12 cellular contexts compared by ENCODE assay signal in the genomic region with DNA sequence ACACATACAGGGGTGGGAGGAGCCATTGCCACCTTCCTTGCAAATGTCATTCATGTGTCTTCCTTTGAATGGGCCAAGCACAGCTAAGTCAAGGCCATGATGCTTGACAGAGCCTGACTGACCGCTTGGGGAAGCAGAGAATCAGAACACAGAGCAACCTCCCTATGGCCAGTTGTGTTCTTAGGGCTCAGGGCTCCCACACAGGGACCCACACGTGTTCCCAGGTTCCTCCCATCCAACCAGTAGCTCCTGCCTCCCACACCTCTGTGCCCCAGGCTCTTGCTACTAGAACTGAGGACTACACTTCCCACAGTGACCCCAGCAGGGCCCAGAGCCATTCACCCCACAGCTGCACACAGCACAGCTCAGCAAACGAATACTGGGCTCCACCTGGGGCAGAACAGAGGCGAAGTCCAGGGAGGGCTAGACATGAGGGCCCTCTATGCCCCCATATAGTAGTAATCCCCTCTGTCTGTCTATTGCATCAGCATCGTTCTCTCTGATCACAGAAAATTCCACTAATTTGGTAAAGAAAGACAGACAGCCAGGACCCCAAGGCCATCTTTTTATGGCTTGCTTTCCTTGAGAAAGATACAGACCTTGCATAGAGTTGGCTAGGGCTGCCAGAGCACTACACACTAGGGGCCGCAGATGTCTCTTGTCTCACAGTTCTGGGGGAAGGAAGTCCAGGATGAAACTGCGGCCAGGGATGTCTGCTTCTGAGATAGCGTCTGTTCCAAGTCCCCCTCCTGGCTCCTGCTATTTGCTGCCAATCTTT. TPM values are rescaled to one million over a fixed set of nuclear protein-coding genes. Genes with fewer than 3 reads are reported as not detected.
"Had no signal": no experiment of that assay in that cellular context is flagged by ENCODE, and none has a peak within 500 bp of the region (broad histone marks: within the 10 kb centered on the region; RNA-seq: fewer than 3 reads in every experiment).

No MANE protein-coding gene starts in this region.

- H3K4me1 Mint-ChIP-seq: activated naive CD4-positive, alpha-beta T cell treated with anti-CD3 and anti-CD28 coated beads, Interleukin-2, amount 10 ng/mL, durations not matched to agents 7 days and 5 days; central memory CD8-positive, alpha-beta T cell; stimulated activated naive CD8-positive, alpha-beta T cell treated with anti-CD3 and anti-CD28 coated beads, Interleukin-15, amount 100 ng/mL, for 72 hours had no signal

- H3K27me3 ChIP-seq: adrenal gland had no signal

- DNase-seq: activated CD8-positive, alpha-beta T cell treated with anti-CD3 and anti-CD28 coated beads for 36 hours; activated naive CD4-positive, alpha-beta T cell treated with anti-CD3 and anti-CD28 coated beads, Interleukin-2, amount 10 ng/mL, durations not matched to agents 7 days and 5 days; cortex of kidney; effector CD8-positive, alpha-beta T cell; naive thymus-derived CD4-positive, alpha-beta T cell; occipital lobe; stimulated activated CD4-positive, alpha-beta T cell treated with anti-CD3 and anti-CD28 coated beads, Interleukin-4, amount 100 ng/mL, for 4 hours; stimulated activated naive CD8-positive, alpha-beta T cell treated with anti-CD3 and anti-CD28 coated beads, Interleukin-15, amount 100 ng/mL, for 72 hours had no signal

- ATAC-seq: activated CD8-positive, alpha-beta T cell treated with anti-CD3 and anti-CD28 coated beads for 36 hours; naive thymus-derived CD4-positive, alpha-beta T cell; stimulated activated naive CD8-positive, alpha-beta T cell treated with anti-CD3 and anti-CD28 coated beads, Interleukin-15, amount 100 ng/mL, for 72 hours had no signal

- H3K4me3 Mint-ChIP-seq: activated CD8-positive, alpha-beta T cell treated with anti-CD3 and anti-CD28 coated beads for 36 hours; activated naive CD4-positive, alpha-beta T cell treated with anti-CD3 and anti-CD28 coated beads, Interleukin-2, amount 10 ng/mL, durations not matched to agents 7 days and 5 days; central memory CD8-positive, alpha-beta T cell; naive thymus-derived CD4-positive, alpha-beta T cell; stimulated activated naive CD8-positive, alpha-beta T cell treated with anti-CD3 and anti-CD28 coated beads, Interleukin-15, amount 100 ng/mL, for 72 hours had no signal

- H3K9me3 ChIP-seq: adrenal gland, thoracic aorta had no signal

- H3K4me3 ChIP-seq: adrenal gland, lung, thoracic aorta had no signal

- H3K9me3 Mint-ChIP-seq: activated CD8-positive, alpha-beta T cell treated with anti-CD3 and anti-CD28 coated beads for 36 hours; activated naive CD4-positive, alpha-beta T cell treated with anti-CD3 and anti-CD28 coated beads, Interleukin-2, amount 10 ng/mL, durations not matched to agents 7 days and 5 days; central memory CD8-positive, alpha-beta T cell; stimulated activated naive CD8-positive, alpha-beta T cell treated with anti-CD3 and anti-CD28 coated beads, Interleukin-15, amount 100 ng/mL, for 72 hours had no signal

- H3K27ac ChIP-seq: thoracic aorta had no signal

- H3K36me3 ChIP-seq: adrenal gland, thoracic aorta had no signal

- H3K27ac Mint-ChIP-seq: activated CD8-positive, alpha-beta T cell treated with anti-CD3 and anti-CD28 coated beads for 36 hours; activated naive CD4-positive, alpha-beta T cell treated with anti-CD3 and anti-CD28 coated beads, Interleukin-2, amount 10 ng/mL, durations not matched to agents 7 days and 5 days; naive thymus-derived CD4-positive, alpha-beta T cell had no signal

- H3K27me3 Mint-ChIP-seq: activated CD8-positive, alpha-beta T cell treated with anti-CD3 and anti-CD28 coated beads for 36 hours had no signal

- H3K36me3 Mint-ChIP-seq: activated naive CD4-positive, alpha-beta T cell treated with anti-CD3 and anti-CD28 coated beads, Interleukin-2, amount 10 ng/mL, durations not matched to agents 7 days and 5 days had no signal

- H3K4me1 ChIP-seq: adrenal gland had no signal

RNA-seq across cellular contexts. Expression of gene KLF15, which starts 42.7 kb away (rescaled TPM):
- polyA plus RNA-seq: naive thymus-derived CD4-positive, alpha-beta T cell had no signal
